ENCODE assay signal across 1 cellular context in the genomic region with DNA sequence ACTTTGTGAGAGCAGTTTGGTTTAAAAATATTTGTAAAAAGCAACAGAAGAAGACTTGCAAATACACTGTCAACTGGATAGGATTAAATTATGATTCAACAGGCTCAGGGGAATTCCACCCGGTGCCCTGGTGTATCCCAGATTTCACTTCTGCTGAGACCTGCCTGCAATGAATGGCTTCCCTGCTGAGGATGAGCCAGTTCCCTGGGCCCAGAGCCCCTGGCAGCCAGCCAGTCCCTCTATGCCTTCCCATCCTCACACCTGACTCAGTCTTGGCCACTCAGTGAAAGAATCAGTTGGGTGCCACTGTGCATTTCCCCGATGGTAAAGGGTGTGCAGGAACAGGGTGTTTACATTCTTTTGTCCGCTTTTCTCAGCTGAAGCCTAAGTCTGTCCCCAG.
TF ChIP-seq lines count a peak whose summit lies in the region.

No MANE protein-coding gene starts in this region.

TF ChIP-seq in HepG2, 621 proteins besides CTCF, POLR2A, EP300 and RAD21 (continued from another document):
- TF ChIP-seq, protein P1, sequence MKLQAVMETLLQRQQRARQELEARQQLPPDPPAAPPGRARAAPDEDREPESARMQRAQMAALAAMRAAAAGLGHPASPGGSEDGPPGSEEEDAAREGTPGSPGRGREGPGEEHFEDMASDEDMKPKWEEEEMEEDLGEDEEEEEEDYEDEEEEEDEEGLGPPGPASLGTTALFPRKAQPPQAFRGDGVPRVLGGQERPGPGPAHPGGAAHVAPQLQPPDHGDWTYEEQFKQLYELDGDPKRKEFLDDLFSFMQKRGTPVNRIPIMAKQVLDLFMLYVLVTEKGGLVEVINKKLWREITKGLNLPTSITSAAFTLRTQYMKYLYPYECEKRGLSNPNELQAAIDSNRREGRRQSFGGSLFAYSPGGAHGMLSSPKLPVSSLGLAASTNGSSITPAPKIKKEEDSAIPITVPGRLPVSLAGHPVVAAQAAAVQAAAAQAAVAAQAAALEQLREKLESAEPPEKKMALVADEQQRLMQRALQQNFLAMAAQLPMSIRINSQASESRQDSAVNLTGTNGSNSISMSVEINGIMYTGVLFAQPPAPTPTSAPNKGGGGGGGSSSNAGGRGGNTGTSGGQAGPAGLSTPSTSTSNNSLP (IDR thresholded peaks at IDR 0.05; ENCODE audit: low read depth, low read length): no peak
- no peak for TF ChIP-seq PRMT3 (CRISPR knock-in tag; IDR thresholded peaks at IDR 0.05; ENCODE audit: borderline replicate concordance, low read depth)
- TF ChIP-seq RAD51 (IDR thresholded peaks at IDR 0.05; ENCODE audit: borderline replicate concordance): no peak
- TF ChIP-seq, protein P2, sequence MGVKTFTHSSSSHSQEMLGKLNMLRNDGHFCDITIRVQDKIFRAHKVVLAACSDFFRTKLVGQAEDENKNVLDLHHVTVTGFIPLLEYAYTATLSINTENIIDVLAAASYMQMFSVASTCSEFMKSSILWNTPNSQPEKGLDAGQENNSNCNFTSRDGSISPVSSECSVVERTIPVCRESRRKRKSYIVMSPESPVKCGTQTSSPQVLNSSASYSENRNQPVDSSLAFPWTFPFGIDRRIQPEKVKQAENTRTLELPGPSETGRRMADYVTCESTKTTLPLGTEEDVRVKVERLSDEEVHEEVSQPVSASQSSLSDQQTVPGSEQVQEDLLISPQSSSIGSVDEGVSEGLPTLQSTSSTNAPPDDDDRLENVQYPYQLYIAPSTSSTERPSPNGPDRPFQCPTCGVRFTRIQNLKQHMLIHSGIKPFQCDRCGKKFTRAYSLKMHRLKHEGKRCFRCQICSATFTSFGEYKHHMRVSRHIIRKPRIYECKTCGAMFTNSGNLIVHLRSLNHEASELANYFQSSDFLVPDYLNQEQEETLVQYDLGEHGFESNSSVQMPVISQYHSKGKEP (CRISPR knock-in tag; IDR thresholded peaks at IDR 0.05): no peak
- TF ChIP-seq THYN1 (CRISPR knock-in tag; IDR thresholded peaks at IDR 0.05; ENCODE audit: borderline replicate concordance, low read depth): no peak
- no peak for TF ChIP-seq SP2 (CRISPR knock-in tag; IDR thresholded peaks at IDR 0.05)
- TF ChIP-seq, protein P3, sequence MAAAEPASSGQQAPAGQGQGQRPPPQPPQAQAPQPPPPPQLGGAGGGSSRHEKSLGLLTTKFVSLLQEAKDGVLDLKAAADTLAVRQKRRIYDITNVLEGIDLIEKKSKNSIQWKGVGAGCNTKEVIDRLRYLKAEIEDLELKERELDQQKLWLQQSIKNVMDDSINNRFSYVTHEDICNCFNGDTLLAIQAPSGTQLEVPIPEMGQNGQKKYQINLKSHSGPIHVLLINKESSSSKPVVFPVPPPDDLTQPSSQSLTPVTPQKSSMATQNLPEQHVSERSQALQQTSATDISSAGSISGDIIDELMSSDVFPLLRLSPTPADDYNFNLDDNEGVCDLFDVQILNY (CRISPR knock-in tag; conservative IDR thresholded peaks at IDR 0.05): no peak
- no peak for TF ChIP-seq ZNF543 (CRISPR knock-in tag; IDR thresholded peaks at IDR 0.05)
- no peak for TF ChIP-seq NRL (CRISPR knock-in tag; IDR thresholded peaks at IDR 0.05; ENCODE audit: borderline replicate concordance)
- TF ChIP-seq ZNF232 (CRISPR knock-in tag; IDR thresholded peaks at IDR 0.05; ENCODE audit: borderline replicate concordance): no peak
- TF ChIP-seq, protein P4, sequence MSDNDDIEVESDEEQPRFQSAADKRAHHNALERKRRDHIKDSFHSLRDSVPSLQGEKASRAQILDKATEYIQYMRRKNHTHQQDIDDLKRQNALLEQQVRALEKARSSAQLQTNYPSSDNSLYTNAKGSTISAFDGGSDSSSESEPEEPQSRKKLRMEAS (IDR thresholded peaks at IDR 0.05): no peak
